Comparison of ENCODE assay signal across 25 cellular contexts in the genomic region with DNA sequence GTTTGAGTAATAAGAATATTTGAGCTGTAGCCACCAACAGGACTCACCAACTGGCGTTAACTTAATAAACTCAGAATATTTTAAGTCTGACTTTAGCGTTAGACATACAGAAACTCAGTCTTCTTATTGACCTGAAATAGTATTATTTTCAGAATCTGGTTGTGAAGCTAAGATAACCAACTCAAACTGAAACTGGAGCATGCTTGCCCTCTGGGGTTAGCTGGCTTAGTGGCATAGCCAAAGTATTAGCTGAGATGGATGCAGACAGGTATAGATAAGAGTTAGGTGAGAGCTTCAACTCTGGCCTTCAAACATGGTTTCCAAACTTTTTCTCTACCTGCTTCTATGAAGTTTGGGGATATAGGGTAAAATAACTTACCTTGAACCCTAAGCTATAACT.
DNase-seq lines count a peak whose midpoint lies in the region; ATAC-seq, FAIRE-seq and TF ChIP-seq lines count a peak whose summit lies in the region.
"Had no signal": no experiment of that assay in that cellular context is flagged by ENCODE, and none has a peak within 500 bp of the region (broad histone marks: within the 10 kb centered on the region; RNA-seq: fewer than 3 reads in every experiment).

No MANE protein-coding gene starts in this region.

- DNase-seq in GM18507 (ENCODE audit: extremely low spot score, insufficient read length, low read depth): no peak
- DNase-seq in MM.1S: peak; percentile 27
- DNase-seq in HuH-7.5 (ENCODE audit: low spot score): no peak
- no peak for DNase-seq in posterior cingulate gyrus
- no peak for DNase-seq in substantia nigra (lab: John Stamatoyannopoulos, UW)
- no peak for DNase-seq in SIG-M5 (lab: John Stamatoyannopoulos, UW)
- DNase-seq: BE2C; CD4-positive, CD25-positive, alpha-beta regulatory T cell; COR-L47; DMS 273 treated with DMSO at 0.1 percent for 48 hours; DND-41; H9; NCI-H1417; NCI-H1930; NCI-H226; NCI-H524; NCI-H82; PC-3; RPMI8226; SJCRH30; T-helper 17 cell had no signal

- no peaks in the 10 kb centered on the region for H4K20me1 ChIP-seq in MM.1S (ENCODE audit: insufficient read depth, low read length)

- H3K9ac ChIP-seq in MM.1S (ENCODE audit: low read length): no peak overlapping the region

- intact Hi-C loops in posterior cingulate gyrus (cut with DNase I): no loop called here

- no peaks in the 10 kb centered on the region for H3K9me2 ChIP-seq in MM.1S (replicated peaks; ENCODE audit: insufficient read depth, low read length)

- peak; percentile 41 for FAIRE-seq in GM18507 (lab: Jason Lieb, UNC)
- FAIRE-seq: A204.1, K562 had no signal

- no peaks in the 10 kb centered on the region for H3K9me3 ChIP-seq in MM.1S (replicated peaks; ENCODE audit: insufficient read depth, low read length)
- H3K9me3 ChIP-seq: BE2C, SJCRH30 had no signal

- no peaks in the 10 kb centered on the region for H3F3A ChIP-seq in MM.1S (ENCODE audit: insufficient read depth, low read length)

- H3K27me3 ChIP-seq in MM.1S (replicated peaks; ENCODE audit: insufficient read depth, low read length): no peaks in the 10 kb centered on the region
- H3K27me3 ChIP-seq: BE2C, SJCRH30 had no signal

- H3K79me2 ChIP-seq in MM.1S (ENCODE audit: low read length): no peaks in the 10 kb centered on the region

- no peak for TF ChIP-seq CTCF in MM.1S (IDR thresholded peaks at IDR 0.05; ENCODE audit: low read length)

- H3K4me2 ChIP-seq in MM.1S (ENCODE audit: low read depth, low read length): no peak overlapping the region

- H3K4me3 ChIP-seq in MM.1S (ENCODE audit: low read length): no peak overlapping the region
- H3K4me3 ChIP-seq: K562, SJCRH30 had no signal

- no peak overlapping the region for H3K27ac ChIP-seq in MM.1S (ENCODE audit: low read length)
- H3K27ac ChIP-seq in substantia nigra (ENCODE audit: low read depth, low read length, poor library complexity, severe bottlenecking): no peak overlapping the region
- H3K27ac ChIP-seq: SJCRH30 had no signal

- ATAC-seq in GM18907 (IDR thresholded peaks at IDR 0.05; ENCODE audit: unreplicated experiment): peak; percentile 73
- ATAC-seq in HG02885 (IDR thresholded peaks at IDR 0.05; ENCODE audit: poor library complexity, unreplicated experiment): peak; percentile 53
- ATAC-seq: K562, PC-3, T-helper 17 cell had no signal

- no peaks in the 10 kb centered on the region for H3K36me3 ChIP-seq in MM.1S (replicated peaks; ENCODE audit: insufficient read depth, low read length)
- H3K36me3 ChIP-seq: BE2C, SJCRH30 had no signal

- H3K4me1 ChIP-seq in MM.1S (ENCODE audit: low read length): no peaks in the 10 kb centered on the region
- H3K4me1 ChIP-seq: SJCRH30 had no signal

- no peak overlapping the region for H2AFZ ChIP-seq in MM.1S (ENCODE audit: low read length)
